Comparison of ENCODE assay signal across 19 cellular contexts in genomic region chrX:101478366-101478765, GRCh38. TPM values are rescaled to one million over a fixed set of nuclear protein-coding genes. Genes with fewer than 3 reads are reported as not detected.
A peak's percentile ranks its signal among the peaks of the same experiment; 100 is the strongest.
DNase-seq lines count a peak whose midpoint lies in the region; FAIRE-seq and TF ChIP-seq lines count a peak whose summit lies in the region.
"Had no signal": no experiment of that assay in that cellular context is flagged by ENCODE, and none has a peak within 500 bp of the region (broad histone marks: within the 10 kb centered on the region; RNA-seq: fewer than 3 reads in every experiment).

No MANE protein-coding gene starts in this region.

- H3K36me3 ChIP-seq in SJCRH30 (no peaks in the 10 kb centered on the region), endothelial cell of umbilical vein (ENCODE audit: control insufficient read depth in 2 of 2, extremely low read depth in 1 of 2, insufficient read depth in 2 of 2, low read length in 2 of 2) (no peaks in the 10 kb centered on the region), neuron (ENCODE audit: insufficient read depth, low read length) (no peaks in the 10 kb centered on the region)

- dilution Hi-C loops in endothelial cell of umbilical vein (cut with MboI; ENCODE audit: extremely low pct_ligation_motif_present, low sequenced_read_pairs): no loop called here

- CTCF ChIA-PET in endothelial cell of umbilical vein (lab: Charles Lee): no interaction called here
- CTCF ChIA-PET in HEK293T (lab: Yijun Ruan, JAX): no interaction called here

- peak overlapping the region; percentile 24 for H3K4me2 ChIP-seq in endothelial cell of umbilical vein (ENCODE audit: insufficient read depth, low read length)

- POLR2A ChIA-PET in endothelial cell of umbilical vein (lab: Charles Lee) (no interaction called here), HEK293T (lab: Yijun Ruan, JAX) (no interaction called here)

- H3K4me1 ChIP-seq in SJCRH30 (peaks cover 6% of the 10 kb centered on the region; the same call in 1 of the 2 replicates), endothelial cell of umbilical vein (ENCODE audit: control insufficient read depth, extremely low read depth, insufficient read depth, low read length) (peaks cover 2% of the 10 kb centered on the region), neuron (ENCODE audit: insufficient read depth, low read length) (peaks cover 7% of the 10 kb centered on the region)
- H3K4me1 ChIP-seq: Caco-2 had no signal

- no TSS peak for BruUV-seq in endothelial cell of umbilical vein (replicated peaks; lab: Mats Ljungman, UMichigan)

- H3K9ac ChIP-seq in endothelial cell of umbilical vein (replicated peaks; ENCODE audit: extremely low read depth, insufficient read depth, low read length): no peak overlapping the region

- FAIRE-seq in endothelial cell of umbilical vein (lab: Jason Lieb, UNC): no peak
- FAIRE-seq: K562, RCC 7860 had no signal

- DNase-seq in AG10803 (ENCODE audit: low read depth) (peak; percentile 21), SJCRH30 (no peak), endothelial cell of umbilical vein (ENCODE audit: low read depth, low spot score) (peak; percentile 20), NCI-H1105 treated with DMSO at 0.1 percent for 48 hours (lab: John Stamatoyannopoulos, UW) (no peak), SIG-M5 treated with dmso at 0.1 percent for 504 hours (lab: John Stamatoyannopoulos, UW; ENCODE audit: unreplicated experiment) (no peak), HEK293T (ENCODE audit: extremely low spot score) (no peak), NCI-H2227 treated with DMSO at 0.1 percent for 48 hours (lab: John Stamatoyannopoulos, UW) (no peak)
- DNase-seq: 8988T, Caco-2, GDM1, NCI-H1092 treated with DMSO at 0.1 percent for 48 hours, NCI-H1930, NCI-H2171, NCI-H524, SHP77 had no signal

- H3K79me2 ChIP-seq in endothelial cell of umbilical vein (ENCODE audit: control insufficient read depth, insufficient read depth, low read length): no peaks in the 10 kb centered on the region

- intact Hi-C loops in endothelial cell of umbilical vein (cut with micrococcal nuclease): no loop called here

- TF ChIP-seq POLR2A in endothelial cell of umbilical vein (IDR thresholded peaks at IDR 0.05; ENCODE audit: low read depth, low read length): no peak

- TF ChIP-seq CTCF in AG10803 (conservative IDR thresholded peaks at IDR 0.05; ENCODE audit: low read length) (no peak), endothelial cell of umbilical vein (IDR thresholded peaks at IDR 0.05; ENCODE audit: extremely low read depth in 1 of 2, insufficient read depth in 1 of 2, low read depth in 1 of 2, low read length in 2 of 2) (no peak)

- no peaks in the 10 kb centered on the region for H3K9me1 ChIP-seq in endothelial cell of umbilical vein (replicated peaks; ENCODE audit: control insufficient read depth, extremely low read depth, insufficient read depth, low read length)

- H3K9me3 ChIP-seq in SJCRH30 (replicated peaks) (no peaks in the 10 kb centered on the region), endothelial cell of umbilical vein (replicated peaks; ENCODE audit: control insufficient read depth, insufficient read depth, low read length) (no peaks in the 10 kb centered on the region), neuron (ENCODE audit: low read length) (no peaks in the 10 kb centered on the region)
- H3K9me3 ChIP-seq: Caco-2 had no signal

- H3K27ac ChIP-seq in SJCRH30 (0 out of 2 replicates have a peak overlapping the region, but pooled peaks have one; percentile 0), endothelial cell of umbilical vein (ENCODE audit: insufficient read depth, low read depth, low read length) (peak overlapping the region; percentile 7)
- H3K27ac ChIP-seq: C4-2B had no signal

- H3K4me3 ChIP-seq in AG10803 (ENCODE audit: low read length) (no peak overlapping the region), SJCRH30 (no peak overlapping the region), endothelial cell of umbilical vein (replicated peaks in 1 of 3; ENCODE audit: insufficient read depth in 1 of 3, low read depth in 1 of 3, low read length in 3 of 3) (no peak overlapping the region), neuron (ENCODE audit: low read length) (no peak overlapping the region)
- H3K4me3 ChIP-seq: K562 had no signal

- no peaks in the 10 kb centered on the region for H4K20me1 ChIP-seq in endothelial cell of umbilical vein (replicated peaks; ENCODE audit: control insufficient read depth, extremely low read depth, insufficient read depth, low read length)

- H2AFZ ChIP-seq in endothelial cell of umbilical vein (ENCODE audit: low read depth, low read length) (no peak overlapping the region), neuron (ENCODE audit: low read depth, low read length) (peak overlapping the region; percentile 55)

- H3K27me3 ChIP-seq in SJCRH30: no peaks in the 10 kb centered on the region
- no peaks in the 10 kb centered on the region for H3K27me3 ChIP-seq in endothelial cell of umbilical vein (ENCODE audit: control insufficient read depth in 2 of 2, insufficient read depth in 2 of 2, low read length in 2 of 2)
- no peaks in the 10 kb centered on the region for H3K27me3 ChIP-seq in neuron (ENCODE audit: insufficient read depth, low read length)

TF ChIP-seq in endothelial cell of umbilical vein, 7 proteins besides CTCF, POLR2A, EP300 and RAD21:
- peak; percentile 2 for TF ChIP-seq JUN (IDR thresholded peaks at IDR 0.05; ENCODE audit: borderline replicate concordance, insufficient read depth, insufficient read length, low read depth)
- TF ChIP-seq, protein P1, sequence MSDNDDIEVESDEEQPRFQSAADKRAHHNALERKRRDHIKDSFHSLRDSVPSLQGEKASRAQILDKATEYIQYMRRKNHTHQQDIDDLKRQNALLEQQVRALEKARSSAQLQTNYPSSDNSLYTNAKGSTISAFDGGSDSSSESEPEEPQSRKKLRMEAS (IDR thresholded peaks at IDR 0.05; ENCODE audit: insufficient read depth, insufficient read length): no peak
- no peak for TF ChIP-seq GATA2 (IDR thresholded peaks at IDR 0.05; ENCODE audit: insufficient read depth, insufficient read length, low read depth, low read length)

TF ChIP-seq in HEK293T, 16 proteins besides CTCF, POLR2A, EP300 and RAD21:
- TF ChIP-seq ZNF384 (IDR thresholded peaks at IDR 0.05): no peak
- no peak for TF ChIP-seq SUZ12 (IDR thresholded peaks at IDR 0.05)
- no peak for TF ChIP-seq FOXK2 (IDR thresholded peaks at IDR 0.05)

RNA-seq across cellular contexts. Expression of gene ARMCX4, which starts 6.9 kb away (rescaled TPM):
- total RNA-seq in SJCRH30 (2014; rRNA removed; shearing (Covaris generic)): 4.2 and 4.5 TPM in 2 replicates
- 17.6 and 19.9 TPM in 2 replicates for total RNA-seq in endothelial cell of umbilical vein
- 3.8 and 4.7 TPM in 2 replicates for polyA plus RNA-seq in endothelial cell of umbilical vein
- polyA plus RNA-seq in endothelial cell of umbilical vein (2011; cell fraction: cytosol; rRNA removed): 4.6 and 5.8 TPM in 2 replicates
- 39.3 and 44.8 TPM in 2 replicates for polyA plus RNA-seq in endothelial cell of umbilical vein (2011; cell fraction: nucleus; rRNA removed)
- polyA plus RNA-seq in endothelial cell of umbilical vein (2012): 8.1 and 12.4 TPM in 2 replicates
- 10.5 and 12.6 TPM in 2 replicates for polyA minus RNA-seq in endothelial cell of umbilical vein
- not detected for polyA minus RNA-seq in endothelial cell of umbilical vein (2011; cell fraction: cytosol; rRNA and poly(A)+ RNA removed)
- polyA minus RNA-seq in endothelial cell of umbilical vein (2011; cell fraction: nucleus; rRNA and poly(A)+ RNA removed): 12.8 and 16.1 TPM in 2 replicates
- polyA plus RNA-seq: K562 had no signal

Comparison
In these comparisons a context has a peak if more than half of its experiments do, and no peak if none do; other contexts are left out.
1. DNase-seq: peak in AG10803 (single experiment) and endothelial cell of umbilical vein (single experiment); none in SJCRH30 (0 of 2), NCI-H1105 treated with DMSO at 0.1 percent for 48 hours (single experiment), SIG-M5 treated with dmso at 0.1 percent for 504 hours (single experiment), HEK293T (single experiment) and NCI-H2227 treated with DMSO at 0.1 percent for 48 hours (single experiment).